ENCODE assay signal across 1 cellular context in genomic region chr1:30085814-30086770, GRCh38.
TF ChIP-seq lines count a peak whose summit lies in the region.

No MANE protein-coding gene starts in this region.

TF ChIP-seq in H1, 55 proteins besides CTCF, POLR2A, EP300 and RAD21 (continued from another document):
- TF ChIP-seq E2F6 (IDR thresholded peaks at IDR 0.05) (no peak), HDAC6 (IDR thresholded peaks at IDR 0.05; ENCODE audit: low read depth, low read length) (no peak), GABPA (IDR thresholded peaks at IDR 0.05; ENCODE audit: borderline replicate concordance, insufficient read depth, low read length) (no peak), EGR1 (IDR thresholded peaks at IDR 0.05; ENCODE audit: borderline replicate concordance, low read depth, low read length) (peak; percentile 72), CBX8 (IDR thresholded peaks at IDR 0.05; ENCODE audit: borderline replicate concordance, low read depth, low read length) (no peak), USF2 (IDR thresholded peaks at IDR 0.05; ENCODE audit: low read length) (no peak), JUND (IDR thresholded peaks at IDR 0.05; ENCODE audit: low read length) (peak; percentile 19; the same call in 1 of the 2 replicates), ZNF274 (IDR thresholded peaks at IDR 0.05; ENCODE audit: borderline replicate concordance, extremely low read depth, low read length) (no peak), RNF2 (IDR thresholded peaks at IDR 0.05; ENCODE audit: borderline replicate concordance, low read depth, low read length, missing control alignments, poor library complexity, severe bottlenecking) (no peak)
